8 cellular contexts compared by ENCODE assay signal in genomic region chr13:43878897-43879322, GRCh38. TPM values are rescaled to one million over a fixed set of nuclear protein-coding genes. Genes with fewer than 3 reads are reported as not detected.
A peak's percentile ranks its signal among the peaks of the same experiment; 100 is the strongest.
DNase-seq lines count a peak whose midpoint lies in the region; ATAC-seq, FAIRE-seq and TF ChIP-seq lines count a peak whose summit lies in the region.

No MANE protein-coding gene starts in this region.

- no peak for TF ChIP-seq CTCF in Calu3 (IDR thresholded peaks at IDR 0.05; ENCODE audit: unreplicated experiment)
- no peak for TF ChIP-seq CTCF in HepG2 (CRISPR knock-in tag; IDR thresholded peaks at IDR 0.05)

- in situ Hi-C loops in HepG2 (cut with HindIII; ENCODE audit: extremely low pct_ligation_motif_present, low pct_unique_long_range_greater_than_20kb), result no loop called here

- FAIRE-seq in HepG2 (lab: Jason Lieb, UNC), result no peak

- H3K9me3 Mint-ChIP-seq in Calu3 (ENCODE audit: low read depth, unreplicated experiment), result no peaks in the 10 kb centered on the region

- peak overlapping the region; percentile 83 for H3K4me2 ChIP-seq in HepG2 (ENCODE audit: low read depth, low read length)

- CTCF ChIA-PET in Calu3 (lab: Charles Lee), result interaction anchor here (0.5 to 0.6 kb wide), 2 partner anchors 30 to 831 kb away, joined by 3 to 6 read pairs; no protein-coding TSS in a partner anchor
- CTCF ChIA-PET in HepG2 (lab: Yijun Ruan, JAX; ENCODE audit: low intra/inter-chr PET ratio, low total read pairs), result no interaction called here

- no peaks in the 10 kb centered on the region for H3K27me3 ChIP-seq in duodenal mucosa (ENCODE audit: control insufficient read depth in 1 of 2, insufficient read depth in 2 of 2, low read length in 2 of 2)
- peaks cover 0 to 2% of the 10 kb centered on the region in 2 experiments; a peak in 2 of 5 replicates for H3K27me3 ChIP-seq in HepG2 (ENCODE audit: control insufficient read depth in 1 of 2, insufficient read depth in 2 of 2, low read length in 2 of 2)

- H3K27me3 Mint-ChIP-seq in Calu3 (ENCODE audit: unreplicated experiment), result no peaks in the 10 kb centered on the region

- no TSS peak for BruUV-seq in Calu3 (replicated peaks; lab: Mats Ljungman, UMichigan)
- BruUV-seq in HepG2 (replicated peaks; lab: Mats Ljungman, UMichigan), result TSS peak; percentile 62

- POLR2A ChIA-PET in HepG2 (lab: Yijun Ruan, JAX), result interaction anchor here (1.1 to 2.3 kb wide), 4 partner anchors 31 to 558 kb away, joined by 3 to 9 read pairs (median 6); no protein-coding TSS in a partner anchor

- peak overlapping the region; percentile 84 for H3K27ac Mint-ChIP-seq in Calu3 (ENCODE audit: unreplicated experiment)

- H3K9me3 ChIP-seq in duodenal mucosa (ENCODE audit: control insufficient read depth in 1 of 2, low read length in 2 of 2) (no peaks in the 10 kb centered on the region), HepG2 (ENCODE audit: low read length) (no peaks in the 10 kb centered on the region)

- H3K4me3 Mint-ChIP-seq in Calu3 (ENCODE audit: low read depth, unreplicated experiment), result peak overlapping the region; percentile 96

- peak; percentile 25 to 42; a peak in 1 of 4 replicates for TF ChIP-seq POLR2A in HepG2 (IDR thresholded peaks at IDR 0.05; ENCODE audit: insufficient read depth in 1 of 2, low read depth in 2 of 2, low read length in 2 of 2)

- intact Hi-C loops in Calu3 (cut with micrococcal nuclease; ENCODE audit: unreplicated experiment), result loop anchor here (10.0 kb wide), 1 partner anchor 574 kb away; no protein-coding TSS in a partner anchor
- intact Hi-C loops in HepG2 (cut with micrococcal nuclease; ENCODE audit: unreplicated experiment), result no loop called here

- no peaks in the 10 kb centered on the region for H4K20me1 ChIP-seq in HepG2 (ENCODE audit: insufficient read depth, low read length)

- peak overlapping the region; percentile 71 to 77 for H3K9ac ChIP-seq in duodenal mucosa (ENCODE audit: low read depth in 1 of 2, low read length in 2 of 2)
- H3K9ac ChIP-seq in HepG2 (ENCODE audit: insufficient read depth, low read depth, low read length), result peak overlapping the region; percentile 85

- H3K4me1 Mint-ChIP-seq in Calu3 (ENCODE audit: low read depth, unreplicated experiment), result peaks cover 24% of the 10 kb centered on the region

- peak overlapping the region; percentile 95 for H3K27ac ChIP-seq in duodenal mucosa (ENCODE audit: low read depth, low read length)
- H3K27ac ChIP-seq in HepG2 (ENCODE audit: extremely low read length, insufficient read depth, low read length), result peak overlapping the region; percentile 61

- no peak for TF ChIP-seq RAD21 in HepG2 (CRISPR knock-in tag; IDR thresholded peaks at IDR 0.05)

- H3K36me3 ChIP-seq in duodenal mucosa (ENCODE audit: control insufficient read depth in 1 of 2, insufficient read depth in 2 of 2, low read length in 2 of 2) (no peaks in the 10 kb centered on the region), HepG2 (replicated peaks in 1 of 2; ENCODE audit: control insufficient read depth in 1 of 2, insufficient read depth in 2 of 2, low read length in 2 of 2) (no peaks in the 10 kb centered on the region)

- H3K4me1 ChIP-seq in duodenal mucosa (ENCODE audit: control insufficient read depth in 1 of 2, insufficient read depth in 2 of 2, low read length in 2 of 2) (peaks cover 10% of the 10 kb centered on the region in 2 donors), HepG2 (ENCODE audit: insufficient read depth, low read length) (peaks cover 20% of the 10 kb centered on the region)

- WGBS in HepG2 (ENCODE audit: low lambda C conversion rate), result 2% methylated on average over 8 of the region's 30 CpGs

- peaks cover 20% of the 10 kb centered on the region for H3K36me3 Mint-ChIP-seq in Calu3 (ENCODE audit: insufficient read depth, unreplicated experiment)

- peak overlapping the region; percentile 79 to 86 for H3K4me3 ChIP-seq in duodenal mucosa (ENCODE audit: low read depth in 1 of 2, low read length in 2 of 2)
- peak overlapping the region; percentile 73 to 83 (median 81) for H3K4me3 ChIP-seq in HepG2 (replicated peaks in 1 of 3; ENCODE audit: insufficient read depth in 1 of 3, low read depth in 2 of 3, low read length in 3 of 3)

- no peak overlapping the region for H2AFZ ChIP-seq in HepG2 (ENCODE audit: low read length)

- ATAC-seq in GM19328 (IDR thresholded peaks at IDR 0.05; ENCODE audit: unreplicated experiment) (peak; percentile 32), HG03439 (IDR thresholded peaks at IDR 0.05; ENCODE audit: unreplicated experiment) (peak; percentile 39), HepG2 (peak; percentile 84)

- no peaks in the 10 kb centered on the region for H3K79me2 ChIP-seq in HepG2 (ENCODE audit: insufficient read depth, low read length)

- peak; percentile 33 for DNase-seq in Calu3
- DNase-seq in SW480 (ENCODE audit: low spot score), result peak; percentile 70
- peak; percentile 31 for DNase-seq in HepG2 (ENCODE audit: low spot score)
- DNase-seq in stimulated activated CD8-positive, alpha-beta memory T cell treated with anti-CD3 and anti-CD28 coated beads, Interleukin-4, amount 100 ng/mL, for 48 hours, result peak; percentile 62
- DNase-seq in AML-193 (lab: John Stamatoyannopoulos, UW), result no peak

- TF ChIP-seq EP300 in HepG2 (IDR thresholded peaks at IDR 0.05; ENCODE audit: low read depth in 2 of 2, low read length in 2 of 2), result no peak
- TF ChIP-seq EP300 in HepG2 (CRISPR knock-in tag; IDR thresholded peaks at IDR 0.05; ENCODE audit: borderline replicate concordance), result no peak

TF ChIP-seq in HepG2, 621 proteins besides CTCF, POLR2A, EP300 and RAD21 (continues in another document):
- TF ChIP-seq ZNF841 (CRISPR knock-in tag; IDR thresholded peaks at IDR 0.05; ENCODE audit: borderline replicate concordance), result no peak
- TF ChIP-seq ZNF180 (CRISPR knock-in tag; IDR thresholded peaks at IDR 0.05; ENCODE audit: borderline replicate concordance, low read depth), result no peak
- TF ChIP-seq NCOR1 (IDR thresholded peaks at IDR 0.05; ENCODE audit: borderline replicate concordance, low read length), result no peak
- no peak for TF ChIP-seq SP1 (IDR thresholded peaks at IDR 0.05)
- no peak for TF ChIP-seq SP1 (CRISPR knock-in tag; IDR thresholded peaks at IDR 0.05)

RNA-seq across cellular contexts. Expression of gene CCDC122, which starts 0.6 kb away (rescaled TPM):
- total RNA-seq in Calu3 (2022), result 6.1 and 6.2 TPM in 2 replicates
- total RNA-seq in HepG2 (2016; rRNA removed; fragmentation: Illumina TruSeq; extraction: Trizol), result 3.5 and 5.1 TPM in 2 replicates
- total RNA-seq in HepG2 (2016; cell fraction: cytosol; rRNA removed; fragmentation: Illumina TruSeq; extraction: Trizol; ENCODE audit: low read depth), result 2.3 and 2.7 TPM in 2 replicates
- total RNA-seq in HepG2 (2016; cell fraction: insoluble cytoplasmic fraction; rRNA removed; fragmentation: Illumina TruSeq; extraction: Trizol), result 3.3 and 4.6 TPM in 2 replicates
- 2.4 and 4.3 TPM in 2 replicates for total RNA-seq in HepG2 (2016; cell fraction: membrane; rRNA removed; fragmentation: Illumina TruSeq; extraction: Trizol)
- total RNA-seq in HepG2 (2016; cell fraction: nucleus; rRNA removed; fragmentation: Illumina TruSeq; extraction: Trizol), result 4.2 and 8.5 TPM in 2 replicates
- 0.32 and 0.37 TPM in 2 replicates for polyA plus RNA-seq in HepG2 (2011; rRNA removed)
- polyA plus RNA-seq in HepG2 (2011; cell fraction: cytosol; rRNA removed), result 0.09 and 0.33 TPM in 2 replicates
- 0.51 and 4.2 TPM in 2 replicates for polyA plus RNA-seq in HepG2 (2011; cell fraction: nucleus; rRNA removed)
- polyA plus RNA-seq in HepG2 (2012), result 2.1 and 3.6 TPM in 2 replicates
- polyA plus RNA-seq in HepG2 (2016; cell fraction: cytosol; fragmentation: Illumina TruSeq; extraction: Trizol; ENCODE audit: low read depth), result 1.3 TPM in 2 replicates
- 4.7 and 5.6 TPM in 2 replicates for polyA plus RNA-seq in HepG2 (2016; cell fraction: insoluble cytoplasmic fraction; fragmentation: Illumina TruSeq; extraction: Trizol; ENCODE audit: low read depth)
- polyA plus RNA-seq in HepG2 (2016; cell fraction: membrane; fragmentation: Illumina TruSeq; extraction: Trizol; ENCODE audit: low read depth), result 2.0 and 4.1 TPM in 2 replicates
- 5.6 and 6.8 TPM in 2 replicates for polyA plus RNA-seq in HepG2 (2016; cell fraction: nucleus; fragmentation: Illumina TruSeq; extraction: Trizol; ENCODE audit: insufficient read depth, low read depth)
- 0.36 and 2.0 TPM in 2 replicates for polyA minus RNA-seq in HepG2 (2011; rRNA and poly(A)+ RNA removed; ENCODE audit: low replicate concordance)
- 0.59 and 2.5 TPM in 2 replicates for polyA minus RNA-seq in HepG2 (2011; cell fraction: cytosol; rRNA and poly(A)+ RNA removed)
- polyA minus RNA-seq in HepG2 (2011; cell fraction: nucleus; rRNA and poly(A)+ RNA removed), result 3.2 and 6.8 TPM in 2 replicates

RNA-seq across cellular contexts. Expression of gene LACC1, which starts 0.8 kb away (rescaled TPM):
- total RNA-seq in Calu3 (2022) (3.4 and 4.0 TPM in 2 replicates), HepG2 (2016; rRNA removed; fragmentation: Illumina TruSeq; extraction: Trizol) (1.7 and 3.2 TPM in 2 replicates)
- 0.10 and 0.26 TPM in 2 replicates for total RNA-seq in HepG2 (2016; cell fraction: cytosol; rRNA removed; fragmentation: Illumina TruSeq; extraction: Trizol; ENCODE audit: low read depth)
- total RNA-seq in HepG2 (2016; cell fraction: insoluble cytoplasmic fraction; rRNA removed; fragmentation: Illumina TruSeq; extraction: Trizol), result 2.1 and 2.9 TPM in 2 replicates
- total RNA-seq in HepG2 (2016; cell fraction: membrane; rRNA removed; fragmentation: Illumina TruSeq; extraction: Trizol), result 0.79 and 0.99 TPM in 2 replicates
- total RNA-seq in HepG2 (2016; cell fraction: nucleus; rRNA removed; fragmentation: Illumina TruSeq; extraction: Trizol), result 2.9 and 3.3 TPM in 2 replicates
- 0.92 and 1.1 TPM in 2 replicates for polyA plus RNA-seq in HepG2 (2011; rRNA removed)
- 0.21 and 0.55 TPM in 2 replicates for polyA plus RNA-seq in HepG2 (2011; cell fraction: cytosol; rRNA removed)
- 0.56 and 1.1 TPM in 2 replicates for polyA plus RNA-seq in HepG2 (2011; cell fraction: nucleus; rRNA removed)
- polyA plus RNA-seq in HepG2 (2012), result 0.75 and 1.0 TPM in 2 replicates
- 0.05 and 0.12 TPM in 2 replicates for polyA plus RNA-seq in HepG2 (2016; cell fraction: cytosol; fragmentation: Illumina TruSeq; extraction: Trizol; ENCODE audit: low read depth)
- 2.6 and 2.8 TPM in 2 replicates for polyA plus RNA-seq in HepG2 (2016; cell fraction: insoluble cytoplasmic fraction; fragmentation: Illumina TruSeq; extraction: Trizol; ENCODE audit: low read depth)
- polyA plus RNA-seq in HepG2 (2016; cell fraction: membrane; fragmentation: Illumina TruSeq; extraction: Trizol; ENCODE audit: low read depth), result 0.14 and 0.38 TPM in 2 replicates
- polyA plus RNA-seq in HepG2 (2016; cell fraction: nucleus; fragmentation: Illumina TruSeq; extraction: Trizol; ENCODE audit: insufficient read depth, low read depth), result 3.3 TPM in 2 replicates
- 0.23 and 0.24 TPM in 2 replicates for polyA minus RNA-seq in HepG2 (2011; rRNA and poly(A)+ RNA removed; ENCODE audit: low replicate concordance)
- 0.35 and 0.59 TPM in 2 replicates for polyA minus RNA-seq in HepG2 (2011; cell fraction: cytosol; rRNA and poly(A)+ RNA removed)
- 2.2 and 2.4 TPM in 2 replicates for polyA minus RNA-seq in HepG2 (2011; cell fraction: nucleus; rRNA and poly(A)+ RNA removed)

Comparison
In these comparisons a context has a peak if more than half of its experiments do, and no peak if none do; other contexts are left out.
1. DNase-seq: peak in Calu3 (single experiment), SW480 (single experiment), HepG2 (single experiment) and stimulated activated CD8-positive, alpha-beta memory T cell treated with anti-CD3 and anti-CD28 coated beads, Interleukin-4, amount 100 ng/mL, for 48 hours (single experiment); none in AML-193 (0 of 2).
2. ATAC-seq: peak in every context shown above with its lines; median percentile 84 in HepG2; 39 in HG03439; 32 in GM19328.